Comparison of ENCODE assay signal across 8 cellular contexts in the genomic region with DNA sequence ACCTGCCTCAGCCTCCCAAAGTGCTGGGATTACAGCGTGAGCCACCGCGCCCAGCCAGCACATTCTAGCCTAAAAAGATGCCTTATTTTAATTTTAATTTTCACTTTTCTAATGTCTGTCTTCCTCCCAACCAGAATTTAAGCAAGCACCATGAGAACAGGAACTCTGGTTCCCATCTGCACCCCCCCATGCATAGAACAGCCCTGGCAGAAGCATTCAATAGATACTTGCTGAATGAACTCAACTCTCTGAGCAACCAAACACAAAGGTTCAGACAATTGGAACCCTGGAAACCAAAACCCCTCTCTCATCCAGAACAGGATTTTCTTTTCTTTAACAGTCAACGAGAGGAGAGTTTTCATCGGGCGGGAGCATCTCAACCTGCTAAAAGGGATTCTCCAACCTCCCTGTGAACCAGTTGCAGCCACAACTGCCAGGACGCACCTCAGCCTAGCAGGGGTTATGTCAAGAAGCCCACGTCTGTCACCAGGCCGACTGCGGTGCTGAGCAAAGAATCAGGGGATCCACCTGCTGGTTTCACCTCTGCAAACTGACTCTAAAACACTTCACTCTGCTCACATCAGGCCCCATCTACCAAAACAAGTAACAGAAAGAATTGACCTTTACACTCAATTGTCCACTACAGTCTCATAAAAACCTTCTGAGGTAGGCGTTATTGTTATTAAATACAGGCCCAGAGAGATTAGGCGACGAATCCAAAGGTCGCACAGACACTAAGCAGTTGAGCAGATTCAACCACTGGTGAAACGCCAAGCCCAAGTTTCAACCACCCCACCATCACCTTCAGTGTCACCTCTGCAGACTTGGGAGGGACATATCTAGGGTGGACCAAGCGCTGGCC. TPM values are rescaled to one million over a fixed set of nuclear protein-coding genes. Genes with fewer than 3 reads are reported as not detected.
DNase-seq lines count a peak whose midpoint lies in the region; ATAC-seq, FAIRE-seq and TF ChIP-seq lines count a peak whose summit lies in the region.

No MANE protein-coding gene starts in this region.

- H3K27ac ChIP-seq in SJSA1: no peak overlapping the region
- peak overlapping the region; percentile 61 to 89 for H3K27ac ChIP-seq in small intestine (ENCODE audit: low read depth in 1 of 2, low read length in 1 of 2)

- peak overlapping the region; percentile 56 for H3K4me3 ChIP-seq in SJSA1
- H3K4me3 ChIP-seq in foreskin fibroblast (ENCODE audit: low read depth in 1 of 2, low read length in 2 of 2): peak overlapping the region; percentile 46 to 57
- H3K4me3 ChIP-seq in small intestine (ENCODE audit: low read depth in 1 of 2, low read length in 2 of 2): peak overlapping the region; percentile 20 to 98

- peaks cover 43% of the 10 kb centered on the region for H3K36me3 ChIP-seq in SJSA1
- H3K36me3 ChIP-seq in small intestine (ENCODE audit: control insufficient read depth in 2 of 2, insufficient read depth in 2 of 2, low read length in 2 of 2): peaks cover 3 to 8% of the 10 kb centered on the region in 2 donors

- DNase-seq in SJSA1 (ENCODE audit: low read depth in 1 of 2, low spot score in 2 of 2) (no peak), foreskin fibroblast (no peak), small intestine (peak; percentile 93), AML-193 (lab: John Stamatoyannopoulos, UW) (no peak), DMS53 treated with DMSO at 0.1 percent for 48 hours (lab: John Stamatoyannopoulos, UW; ENCODE audit: unreplicated experiment) (no peak), NCI-H187 (lab: John Stamatoyannopoulos, UW) (no peak)

- ATAC-seq in GM21526 (IDR thresholded peaks at IDR 0.05; ENCODE audit: low FRiP score, unreplicated experiment) (peak; percentile 7), GM19467 (IDR thresholded peaks at IDR 0.05; ENCODE audit: unreplicated experiment) (no peak)

- H3K27me3 ChIP-seq in SJSA1 (replicated peaks) (no peaks in the 10 kb centered on the region), small intestine (ENCODE audit: control insufficient read depth in 2 of 2, insufficient read depth in 2 of 2, low read length in 2 of 2) (no peaks in the 10 kb centered on the region)

- no peak for TF ChIP-seq CTCF in foreskin fibroblast (IDR thresholded peaks at IDR 0.05; ENCODE audit: low read depth, low read length)

- no peaks in the 10 kb centered on the region for H3K9me3 ChIP-seq in SJSA1 (replicated peaks)
- no peaks in the 10 kb centered on the region for H3K9me3 ChIP-seq in small intestine (ENCODE audit: control insufficient read depth, low read depth)

- FAIRE-seq in small intestine (lab: Jason Lieb, UNC): no peak

- WGBS in small intestine, 3 donors: 9 to 45% (median 25%) methylated on average over 16 of the region's 16 CpGs

- peaks cover 20% of the 10 kb centered on the region for H3K4me1 ChIP-seq in SJSA1 (replicated peaks)
- H3K4me1 ChIP-seq in small intestine (ENCODE audit: control insufficient read depth in 2 of 2, insufficient read depth in 1 of 2, low read depth in 1 of 2, low read length in 1 of 2): peaks cover 5 to 10% of the 10 kb centered on the region in 2 donors

RNA-seq across cellular contexts. Expression of gene KIAA2013, which starts 1.7 kb away (rescaled TPM):
- 85.2 and 102 TPM in 2 replicates for total RNA-seq in SJSA1 (2014; rRNA removed; shearing (Covaris generic))
- 10 to 100 TPM; 76.5 to 78.0 (median 76.7) TPM for polyA plus RNA-seq in small intestine

RNA-seq across cellular contexts. Expression of gene PLOD1, which starts 10.0 kb away (rescaled TPM):
- total RNA-seq in SJSA1 (2014; rRNA removed; shearing (Covaris generic)): 229 and 382 TPM in 2 replicates
- 10 to 100 TPM; 26.7 to 43.2 (median 43.1) TPM for polyA plus RNA-seq in small intestine

RNA-seq across cellular contexts. Expression of gene MFN2, which starts 55.7 kb away (rescaled TPM):
- 53.6 and 54.8 TPM in 2 replicates for total RNA-seq in SJSA1 (2014; rRNA removed; shearing (Covaris generic))
- 10 to 100 TPM; 60.3 to 87.0 (median 85.9) TPM for polyA plus RNA-seq in small intestine
